In the genomic region with DNA sequence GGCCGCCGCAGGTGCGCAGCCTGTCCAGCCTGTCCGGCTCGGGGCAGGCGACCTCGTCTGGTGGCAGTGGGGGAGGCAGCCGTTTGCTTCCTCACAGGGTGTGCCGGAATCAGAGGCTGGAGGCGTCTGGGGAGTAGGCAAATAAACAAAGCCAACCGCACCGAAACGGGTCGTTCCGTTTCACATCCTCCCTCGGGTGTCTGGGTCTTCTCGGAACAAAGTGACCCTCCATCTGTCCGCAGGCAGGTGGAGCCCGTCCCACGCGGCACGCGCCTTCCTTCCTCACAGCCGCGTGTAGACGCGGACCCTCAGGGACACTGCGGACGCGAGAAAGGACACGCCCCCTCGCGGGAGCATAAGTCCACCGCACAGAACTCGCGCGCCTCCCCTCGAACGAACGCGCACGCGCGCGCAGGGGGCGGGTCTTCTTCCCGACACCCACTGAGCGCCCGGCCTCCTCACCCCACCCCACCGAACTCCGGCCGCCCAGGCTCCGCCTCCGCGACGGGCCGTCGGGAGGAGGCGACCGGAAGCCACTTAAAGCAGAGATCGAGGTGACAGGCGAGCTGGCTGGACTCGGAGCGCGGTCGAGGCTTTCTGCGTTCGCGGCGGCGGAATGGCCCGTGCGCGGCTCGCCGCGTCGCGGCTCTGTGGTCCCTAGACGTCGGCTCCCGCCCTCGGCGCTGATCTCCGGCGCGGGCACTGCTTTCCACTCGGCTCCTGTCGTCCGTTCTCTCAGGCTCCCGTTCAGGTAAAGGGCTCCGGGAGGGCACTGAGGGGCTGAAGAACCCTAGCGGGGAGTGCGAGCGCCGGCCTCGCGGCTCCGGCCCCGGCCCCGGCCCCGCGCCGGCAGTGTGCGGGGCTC, we compare ENCODE assay signal across 1 cellular context.
A peak's percentile ranks its signal among the peaks of the same experiment; 100 is the strongest.
TF ChIP-seq lines count a peak whose summit lies in the region.

TSS of gene TIPARP (plus strand) at position 545 of the 865 bp plus-strand sequence. CDS start 3,108 bp downstream, outside the sequence.

TF ChIP-seq in K562, 482 proteins besides CTCF, POLR2A, EP300 and RAD21 (continued from another document and continues in another):
- TF ChIP-seq, protein P1, sequence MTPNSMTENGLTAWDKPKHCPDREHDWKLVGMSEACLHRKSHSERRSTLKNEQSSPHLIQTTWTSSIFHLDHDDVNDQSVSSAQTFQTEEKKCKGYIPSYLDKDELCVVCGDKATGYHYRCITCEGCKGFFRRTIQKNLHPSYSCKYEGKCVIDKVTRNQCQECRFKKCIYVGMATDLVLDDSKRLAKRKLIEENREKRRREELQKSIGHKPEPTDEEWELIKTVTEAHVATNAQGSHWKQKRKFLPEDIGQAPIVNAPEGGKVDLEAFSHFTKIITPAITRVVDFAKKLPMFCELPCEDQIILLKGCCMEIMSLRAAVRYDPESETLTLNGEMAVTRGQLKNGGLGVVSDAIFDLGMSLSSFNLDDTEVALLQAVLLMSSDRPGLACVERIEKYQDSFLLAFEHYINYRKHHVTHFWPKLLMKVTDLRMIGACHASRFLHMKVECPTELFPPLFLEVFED (CRISPR knock-in tag; conservative IDR thresholded peaks at IDR 0.05): no peak
- TF ChIP-seq ZFP91 (CRISPR knock-in tag; IDR thresholded peaks at IDR 0.05) (0 out of 2 replicates have a peak, but pooled peaks have one; percentile 34), GABPB1 (CRISPR knock-in tag; IDR thresholded peaks at IDR 0.05) (peak; percentile 86), ELF4 (CRISPR knock-in tag; IDR thresholded peaks at IDR 0.05) (no peak), ZNF184 (CRISPR knock-in tag; IDR thresholded peaks at IDR 0.05) (no peak), SMAD1 (IDR thresholded peaks at IDR 0.05; ENCODE audit: low read depth, low read length, partially characterized antibody) (no peak), NUFIP1 (IDR thresholded peaks at IDR 0.05; ENCODE audit: partially characterized antibody) (no peak), WHSC1 (IDR thresholded peaks at IDR 0.05; ENCODE audit: low read length) (no peak), KLF13 (tag; IDR thresholded peaks at IDR 0.05; ENCODE audit: borderline replicate concordance, low read depth) (peak; percentile 99), HLTF (IDR thresholded peaks at IDR 0.05) (peak; percentile 83; the same call in 1 of the 2 replicates), OTX1 (CRISPR knock-in tag; IDR thresholded peaks at IDR 0.05) (no peak), MCM5 (IDR thresholded peaks at IDR 0.05; ENCODE audit: low read depth) (no peak), RBM34 (IDR thresholded peaks at IDR 0.05; ENCODE audit: borderline replicate concordance, insufficient read depth, low read length) (0 out of 2 replicates have a peak, but pooled peaks have one; percentile 38), SIRT6 (IDR thresholded peaks at IDR 0.05; ENCODE audit: low read depth, low read length) (no peak), CBFA2T3 (IDR thresholded peaks at IDR 0.05) (peak; percentile 31; the same call in 1 of the 2 replicates), DDX20 (tag; IDR thresholded peaks at IDR 0.05; ENCODE audit: low read depth) (no peak), LARP7 (IDR thresholded peaks at IDR 0.05) (no peak), MITF (IDR thresholded peaks at IDR 0.05) (no peak), ESRRB (CRISPR knock-in tag; IDR thresholded peaks at IDR 0.05; ENCODE audit: borderline replicate concordance) (no peak), E2F1 (CRISPR knock-in tag; IDR thresholded peaks at IDR 0.05) (no peak; the same call in 1 of the 2 replicates), SAFB (IDR thresholded peaks at IDR 0.05; ENCODE audit: borderline replicate concordance, low read depth, low read length) (peak; percentile 99), ZNF77 (CRISPR knock-in tag; IDR thresholded peaks at IDR 0.05) (no peak), ZNF165 (CRISPR knock-in tag; IDR thresholded peaks at IDR 0.05; ENCODE audit: borderline replicate concordance) (no peak), CREM (IDR thresholded peaks at IDR 0.05; ENCODE audit: low read depth) (peak; percentile 83), ZNF232 (CRISPR knock-in tag; IDR thresholded peaks at IDR 0.05) (0 out of 2 replicates have a peak, but pooled peaks have one; percentile 43), ZNF584 (CRISPR knock-in tag; IDR thresholded peaks at IDR 0.05; ENCODE audit: low read depth) (no peak), NR2C1 (IDR thresholded peaks at IDR 0.05) (no peak), NR2C1 (tag; IDR thresholded peaks at IDR 0.05) (no peak), ZNF766 (CRISPR knock-in tag; conservative IDR thresholded peaks at IDR 0.05) (peak; percentile 73), XRCC5 (IDR thresholded peaks at IDR 0.05; ENCODE audit: low read depth, low read length) (peak; percentile 81; the same call in 1 of the 2 replicates), ZNF764 (CRISPR knock-in tag; IDR thresholded peaks at IDR 0.05; ENCODE audit: low read depth) (no peak), ZNF76 (CRISPR knock-in tag; IDR thresholded peaks at IDR 0.05; ENCODE audit: borderline replicate concordance) (no peak), ZFX (CRISPR knock-in tag; IDR thresholded peaks at IDR 0.05) (peak; percentile 57), DPF2 (IDR thresholded peaks at IDR 0.05) (peak; percentile 63), ZNF41 (CRISPR knock-in tag; conservative IDR thresholded peaks at IDR 0.05) (no peak), SPI1 (IDR thresholded peaks at IDR 0.05; ENCODE audit: borderline replicate concordance, low read depth, low read length) (0 out of 2 replicates have a peak, but pooled peaks have one; percentile 3), PRPF4 (IDR thresholded peaks at IDR 0.05; ENCODE audit: insufficient read depth, low read depth, low read length, poor library complexity, severe bottlenecking) (no peak), ZNF589 (CRISPR knock-in tag; IDR thresholded peaks at IDR 0.05; ENCODE audit: low read depth) (no peak), SIX5 (IDR thresholded peaks at IDR 0.05; ENCODE audit: borderline replicate concordance in 1 of 2, insufficient read depth in 1 of 2, low read depth in 1 of 2, low read length in 2 of 2) (no peak), NCOA4 (IDR thresholded peaks at IDR 0.05; ENCODE audit: partially characterized antibody) (no peak), IRF1 (CRISPR knock-in tag; IDR thresholded peaks at IDR 0.05; ENCODE audit: borderline replicate concordance) (0 out of 2 replicates have a peak, but pooled peaks have one; percentile 34), ZC3H8 (IDR thresholded peaks at IDR 0.05) (no peak; the same call in 1 of the 2 replicates), DIDO1 (tag; IDR thresholded peaks at IDR 0.05; ENCODE audit: low read depth) (no peak), ZNF212 (CRISPR knock-in tag; IDR thresholded peaks at IDR 0.05) (no peak), RHOXF2B (CRISPR knock-in tag; conservative IDR thresholded peaks at IDR 0.05) (no peak)
- TF ChIP-seq, protein P2, sequence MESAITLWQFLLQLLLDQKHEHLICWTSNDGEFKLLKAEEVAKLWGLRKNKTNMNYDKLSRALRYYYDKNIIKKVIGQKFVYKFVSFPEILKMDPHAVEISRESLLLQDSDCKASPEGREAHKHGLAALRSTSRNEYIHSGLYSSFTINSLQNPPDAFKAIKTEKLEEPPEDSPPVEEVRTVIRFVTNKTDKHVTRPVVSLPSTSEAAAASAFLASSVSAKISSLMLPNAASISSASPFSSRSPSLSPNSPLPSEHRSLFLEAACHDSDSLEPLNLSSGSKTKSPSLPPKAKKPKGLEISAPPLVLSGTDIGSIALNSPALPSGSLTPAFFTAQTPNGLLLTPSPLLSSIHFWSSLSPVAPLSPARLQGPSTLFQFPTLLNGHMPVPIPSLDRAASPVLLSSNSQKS (CRISPR knock-in tag; IDR thresholded peaks at IDR 0.05): no peak
- TF ChIP-seq, protein P3, sequence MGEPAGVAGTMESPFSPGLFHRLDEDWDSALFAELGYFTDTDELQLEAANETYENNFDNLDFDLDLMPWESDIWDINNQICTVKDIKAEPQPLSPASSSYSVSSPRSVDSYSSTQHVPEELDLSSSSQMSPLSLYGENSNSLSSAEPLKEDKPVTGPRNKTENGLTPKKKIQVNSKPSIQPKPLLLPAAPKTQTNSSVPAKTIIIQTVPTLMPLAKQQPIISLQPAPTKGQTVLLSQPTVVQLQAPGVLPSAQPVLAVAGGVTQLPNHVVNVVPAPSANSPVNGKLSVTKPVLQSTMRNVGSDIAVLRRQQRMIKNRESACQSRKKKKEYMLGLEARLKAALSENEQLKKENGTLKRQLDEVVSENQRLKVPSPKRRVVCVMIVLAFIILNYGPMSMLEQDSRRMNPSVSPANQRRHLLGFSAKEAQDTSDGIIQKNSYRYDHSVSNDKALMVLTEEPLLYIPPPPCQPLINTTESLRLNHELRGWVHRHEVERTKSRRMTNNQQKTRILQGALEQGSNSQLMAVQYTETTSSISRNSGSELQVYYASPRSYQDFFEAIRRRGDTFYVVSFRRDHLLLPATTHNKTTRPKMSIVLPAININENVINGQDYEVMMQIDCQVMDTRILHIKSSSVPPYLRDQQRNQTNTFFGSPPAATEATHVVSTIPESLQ (CRISPR knock-in tag; IDR thresholded peaks at IDR 0.05): peak; percentile 68; the same call in 1 of the 2 replicates
- TF ChIP-seq, protein P4, sequence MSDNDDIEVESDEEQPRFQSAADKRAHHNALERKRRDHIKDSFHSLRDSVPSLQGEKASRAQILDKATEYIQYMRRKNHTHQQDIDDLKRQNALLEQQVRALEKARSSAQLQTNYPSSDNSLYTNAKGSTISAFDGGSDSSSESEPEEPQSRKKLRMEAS (CRISPR knock-in tag; IDR thresholded peaks at IDR 0.05): peak; percentile 99
- TF ChIP-seq, protein P5, sequence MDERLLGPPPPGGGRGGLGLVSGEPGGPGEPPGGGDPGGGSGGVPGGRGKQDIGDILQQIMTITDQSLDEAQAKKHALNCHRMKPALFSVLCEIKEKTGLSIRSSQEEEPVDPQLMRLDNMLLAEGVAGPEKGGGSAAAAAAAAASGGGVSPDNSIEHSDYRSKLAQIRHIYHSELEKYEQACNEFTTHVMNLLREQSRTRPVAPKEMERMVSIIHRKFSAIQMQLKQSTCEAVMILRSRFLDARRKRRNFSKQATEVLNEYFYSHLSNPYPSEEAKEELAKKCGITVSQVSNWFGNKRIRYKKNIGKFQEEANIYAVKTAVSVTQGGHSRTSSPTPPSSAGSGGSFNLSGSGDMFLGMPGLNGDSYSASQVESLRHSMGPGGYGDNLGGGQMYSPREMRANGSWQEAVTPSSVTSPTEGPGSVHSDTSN (CRISPR knock-in tag; IDR thresholded peaks at IDR 0.05; ENCODE audit: low read depth): no peak
- TF ChIP-seq, protein P5 (tag; conservative IDR thresholded peaks at IDR 0.05; ENCODE audit: low read depth): no peak
